Comparison of ENCODE assay signal across 1 cellular context in the genomic region with DNA sequence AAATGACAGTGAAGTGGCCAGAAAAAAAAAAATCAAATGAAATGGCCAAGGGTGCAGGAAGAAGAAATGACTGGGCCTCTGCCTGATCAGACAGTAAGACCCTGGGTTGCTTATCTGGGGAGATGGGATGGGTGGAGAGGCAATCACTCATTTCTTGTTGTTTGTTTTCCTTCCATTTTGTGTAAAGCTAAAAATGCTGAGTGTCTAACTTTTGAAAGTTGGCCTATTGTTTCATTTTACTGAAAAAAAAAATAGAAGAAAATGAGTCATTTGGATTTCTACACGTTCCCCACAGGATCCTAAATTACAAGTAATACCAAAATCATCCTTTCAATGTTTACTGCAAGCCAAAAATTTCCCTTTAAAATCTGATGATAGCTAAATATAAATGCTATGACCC.
TF ChIP-seq lines count a peak whose summit lies in the region.

No MANE protein-coding gene starts in this region.

TF ChIP-seq in IMR-90, 13 proteins besides CTCF, POLR2A, EP300 and RAD21:
- TF ChIP-seq MAFK (IDR thresholded peaks at IDR 0.05; ENCODE audit: low read depth, low read length) (peak; percentile 84), MXI1 (IDR thresholded peaks at IDR 0.05; ENCODE audit: borderline replicate concordance, low read depth, low read length) (no peak), RCOR1 (IDR thresholded peaks at IDR 0.05; ENCODE audit: insufficient replicate concordance, low read length) (no peak), CHD1 (IDR thresholded peaks at IDR 0.05; ENCODE audit: low read depth, low read length) (no peak), MAZ (IDR thresholded peaks at IDR 0.05; ENCODE audit: borderline replicate concordance, low read depth, low read length) (no peak), NFE2L2 (IDR thresholded peaks at IDR 0.05; ENCODE audit: low read depth, low read length) (no peak), BHLHE40 (IDR thresholded peaks at IDR 0.05; ENCODE audit: low read depth, low read length) (no peak), FOS (IDR thresholded peaks at IDR 0.05; ENCODE audit: low read depth, low read length) (no peak)
